20 cellular contexts compared by ENCODE assay signal in genomic region chr11:82848829-82849228, GRCh38. TPM values are rescaled to one million over a fixed set of nuclear protein-coding genes. Genes with fewer than 3 reads are reported as not detected.
DNase-seq lines count a peak whose midpoint lies in the region; ATAC-seq, FAIRE-seq and TF ChIP-seq lines count a peak whose summit lies in the region.
"Had no signal": no experiment of that assay in that cellular context is flagged by ENCODE, and none has a peak within 500 bp of the region (broad histone marks: within the 10 kb centered on the region; RNA-seq: fewer than 3 reads in every experiment).

No MANE protein-coding gene starts in this region.

- TF ChIP-seq EP300 in A549 (IDR thresholded peaks at IDR 0.05) = no peak
- TF ChIP-seq EP300 in H1 (IDR thresholded peaks at IDR 0.05; ENCODE audit: borderline replicate concordance in 1 of 2, low read depth in 2 of 2, low read length in 2 of 2) = no peak

- no peak overlapping the region for H3K4me3 ChIP-seq in A549
- H3K4me3 ChIP-seq in IMR-90 (ENCODE audit: insufficient read depth, low read depth, low read length) = no peak overlapping the region
- no peak overlapping the region for H3K4me3 ChIP-seq in H1 (ENCODE audit: extremely low read depth in 1 of 4, insufficient read depth in 2 of 4, low read depth in 3 of 4, low read length in 4 of 4)
- H3K4me3 ChIP-seq in Peyer's patch = no peak overlapping the region
- H3K4me3 ChIP-seq: BLaER1 treated with 17β-estradiol and CSF1 and Interleukin-3, amounts not matched to agents 10 nM and 100 nM had no signal

- H2BK120ac ChIP-seq in IMR-90 (ENCODE audit: low read depth, low read length) = no peak overlapping the region
- H2BK120ac ChIP-seq in H1 (replicated peaks; ENCODE audit: low read depth, low read length) = no peak overlapping the region

- no peak overlapping the region for H3K27ac ChIP-seq in A549
- no peak overlapping the region for H3K27ac ChIP-seq in IMR-90 (ENCODE audit: insufficient read depth, low read length)
- no peak overlapping the region for H3K27ac ChIP-seq in H1 (ENCODE audit: low read depth, low read length)
- no peak overlapping the region for H3K27ac ChIP-seq in Peyer's patch
- H3K27ac ChIP-seq: BLaER1 treated with 17β-estradiol and CSF1 and Interleukin-3, amounts not matched to agents 10 nM and 100 nM; C4-2B had no signal

- H4K8ac ChIP-seq in IMR-90 (ENCODE audit: low read depth in 2 of 2, low read length in 2 of 2) (no peak overlapping the region), H1 (ENCODE audit: extremely low read depth, insufficient read depth, low read length) (no peak overlapping the region)

- no peaks in the 10 kb centered on the region for H3K9me3 ChIP-seq in A549
- H3K9me3 ChIP-seq in IMR-90 (ENCODE audit: control insufficient read depth, insufficient read depth, low read length) = no peaks in the 10 kb centered on the region
- H3K9me3 ChIP-seq in H1 (ENCODE audit: insufficient read depth in 2 of 2, low read depth in 1 of 2, low read length in 1 of 2) = no peaks in the 10 kb centered on the region
- H3K9me3 ChIP-seq in Peyer's patch = no peaks in the 10 kb centered on the region
- H3K9me3 ChIP-seq: BLaER1 treated with 17β-estradiol and CSF1 and Interleukin-3, amounts not matched to agents 10 nM and 100 nM; Caco-2 had no signal

- POLR2A ChIA-PET in A549 (lab: Yijun Ruan, JAX) = no interaction called here
- POLR2A ChIA-PET in IMR-90 (lab: Charles Lee; ENCODE audit: unreplicated experiment) = no interaction called here
- POLR2A ChIA-PET in H1 (lab: Charles Lee; ENCODE audit: partially characterized antibody) = no interaction called here

- peaks cover 3% of the 10 kb centered on the region for H3K4me1 ChIP-seq in A549
- H3K4me1 ChIP-seq in IMR-90 (ENCODE audit: control insufficient read depth, insufficient read depth, low read length) = peaks cover under 1% of the 10 kb centered on the region; the same call in 1 of the 2 replicates
- H3K4me1 ChIP-seq in H1 (replicated peaks in 1 of 4; ENCODE audit: control insufficient read depth in 3 of 4, insufficient read depth in 4 of 4, low read length in 3 of 4) = peaks cover 0 to 5% (median 2%) of the 10 kb centered on the region in 4 experiments; a peak in 2 of 7 replicates
- no peaks in the 10 kb centered on the region for H3K4me1 ChIP-seq in Peyer's patch
- H3K4me1 ChIP-seq: Caco-2 had no signal

- H2AK5ac ChIP-seq in IMR-90 (ENCODE audit: low read depth, low read length) (no peak overlapping the region), H1 (ENCODE audit: low read depth, low read length) (no peak overlapping the region)

- 0 out of 2 replicates have a peak, but pooled peaks cover 2% of the 10 kb centered on the region for H3K36me3 ChIP-seq in IMR-90 (ENCODE audit: control insufficient read depth, insufficient read depth, low read length)
- H3K36me3 ChIP-seq in H1 (ENCODE audit: control insufficient read depth in 2 of 4, insufficient read depth in 4 of 4, low read length in 3 of 4) = peaks cover 0 to 4% (median 2%) of the 10 kb centered on the region in 4 experiments; a peak in 2 of 8 replicates
- peaks cover 0 to 6% (median 0%) of the 10 kb centered on the region in 3 donors for H3K36me3 ChIP-seq in Peyer's patch

- H4K20me1 ChIP-seq in IMR-90 (ENCODE audit: insufficient read depth, low read length) (no peaks in the 10 kb centered on the region), H1 (replicated peaks in 1 of 2; ENCODE audit: control insufficient read depth in 1 of 2, insufficient read depth in 2 of 2, low read length in 2 of 2) (no peaks in the 10 kb centered on the region)
- H4K20me1 ChIP-seq: BLaER1 treated with 17β-estradiol and CSF1 and Interleukin-3, amounts not matched to agents 10 nM and 100 nM had no signal

- H3K23me2 ChIP-seq in H1 (ENCODE audit: low read depth, low read length) = no peaks in the 10 kb centered on the region

- CTCF ChIA-PET in A549 (lab: Yijun Ruan, JAX) = no interaction called here
- CTCF ChIA-PET in IMR-90 (lab: Yijun Ruan, JAX) = interaction anchor here (1.2 kb wide), 1 partner anchor 73 kb away, joined by 4 read pairs; no protein-coding TSS in a partner anchor
- CTCF ChIA-PET in H1 (lab: Charles Lee; ENCODE audit: partially characterized antibody) = no interaction called here

- H2BK5ac ChIP-seq in IMR-90 (ENCODE audit: low read depth, low read length, poor library complexity, severe bottlenecking) (no peak overlapping the region), H1 (ENCODE audit: low read depth, low read length) (no peak overlapping the region)

- H3K14ac ChIP-seq in IMR-90 (replicated peaks; ENCODE audit: low read depth, low read length) (no peak overlapping the region), H1 (ENCODE audit: insufficient read length) (no peak overlapping the region)

- dilution Hi-C loops in IMR-90 (cut with HindIII; ENCODE audit: low sequenced_read_pairs, unreplicated experiment) = no loop called here

- ATAC-seq in A549 (no peak), IMR-90 (ENCODE audit: low read depth) (no peak)
- ATAC-seq: CD8-positive, alpha-beta T cell had no signal

- no peak overlapping the region for H2BK20ac ChIP-seq in IMR-90 (ENCODE audit: low read depth, low read length)
- no peak overlapping the region for H2BK20ac ChIP-seq in H1 (ENCODE audit: low read length)

- intact Hi-C loops in IMR-90 (cut with micrococcal nuclease) = no loop called here

- DNase-seq in A549 (ENCODE audit: low read depth in 1 of 2, low spot score in 1 of 2) (no peak), IMR-90 (no peak), H1 (ENCODE audit: low read depth in 1 of 2, low spot score in 2 of 2) (no peak), NOMO-1 (lab: John Stamatoyannopoulos, UW; ENCODE audit: unreplicated experiment in 2 of 2) (no peak), Peyer's patch (no peak)
- DNase-seq: 8988T; AML-193; Caco-2; Calu3; CD4-positive, alpha-beta T cell; CD8-positive, alpha-beta T cell; DMS79 treated with DMSO at 0.1 percent for 48 hours; GF-D8 had no signal

- H3K4ac ChIP-seq in IMR-90 (ENCODE audit: low read depth, low read length) (no peak overlapping the region), H1 (replicated peaks; ENCODE audit: insufficient read length, low read depth, low read length) (no peak overlapping the region)

- H3K27me3 ChIP-seq in IMR-90 (ENCODE audit: control insufficient read depth, insufficient read depth, low read length) (no peaks in the 10 kb centered on the region), H1 (replicated peaks in 1 of 4; ENCODE audit: control insufficient read depth in 3 of 4, extremely low read depth in 1 of 4, insufficient read depth in 3 of 4, low read length in 3 of 4) (no peaks in the 10 kb centered on the region), Peyer's patch (no peaks in the 10 kb centered on the region)
- H3K27me3 ChIP-seq: BLaER1 treated with 17β-estradiol and CSF1 and Interleukin-3, amounts not matched to agents 10 nM and 100 nM had no signal

- H2BK12ac ChIP-seq in H1 (ENCODE audit: low read depth, low read length) = no peak overlapping the region

- H3K9ac ChIP-seq in IMR-90 (ENCODE audit: low read depth, low read length) = no peak overlapping the region
- no peak overlapping the region for H3K9ac ChIP-seq in H1 (replicated peaks in 1 of 4; ENCODE audit: extremely low read depth in 1 of 4, low read depth in 3 of 4, low read length in 3 of 4)
- H3K9ac ChIP-seq: BLaER1 treated with 17β-estradiol and CSF1 and Interleukin-3, amounts not matched to agents 10 nM and 100 nM had no signal

- H3K4me2 ChIP-seq in A549 = no peak overlapping the region
- no peak overlapping the region for H3K4me2 ChIP-seq in IMR-90 (ENCODE audit: low read depth, low read length)
- no peak overlapping the region for H3K4me2 ChIP-seq in H1 (ENCODE audit: insufficient read depth in 1 of 2, low read depth in 2 of 2, low read length in 2 of 2)
- H3K4me2 ChIP-seq: BLaER1 treated with 17β-estradiol and CSF1 and Interleukin-3, amounts not matched to agents 10 nM and 100 nM had no signal

- H4K91ac ChIP-seq in IMR-90 (ENCODE audit: insufficient read depth, low read depth, low read length) = no peak overlapping the region
- H4K91ac ChIP-seq in H1 (replicated peaks; ENCODE audit: insufficient read length, low read length) = no peak overlapping the region

- H4K5ac ChIP-seq in IMR-90 (ENCODE audit: low read depth, low read length) = no peak overlapping the region
- H4K5ac ChIP-seq in H1 (ENCODE audit: insufficient read length, low read depth, low read length) = no peak overlapping the region

- BruUV-seq in IMR-90 (replicated peaks; lab: Mats Ljungman, UMichigan) = no TSS peak

- in situ Hi-C loops in IMR-90 (cut with MboI; ENCODE audit: low sequenced_read_pairs) = no loop called here

- no peak overlapping the region for H3K23ac ChIP-seq in IMR-90 (ENCODE audit: low read depth, low read length)
- H3K23ac ChIP-seq in H1 (ENCODE audit: insufficient read length) = no peak overlapping the region

- no peak overlapping the region for H2AK9ac ChIP-seq in IMR-90 (replicated peaks; ENCODE audit: low read depth, low read length, poor library complexity)

- no peak overlapping the region for H3K56ac ChIP-seq in IMR-90 (ENCODE audit: extremely low read depth, insufficient read depth, low read length)
- H3K56ac ChIP-seq in H1 (replicated peaks; ENCODE audit: insufficient read length, low read depth, low read length) = no peak overlapping the region

- no peak for FAIRE-seq in A549 (lab: Jason Lieb, UNC)
- no peak for FAIRE-seq in H1 (lab: Jason Lieb, UNC)
- FAIRE-seq: A204.1, D721Med, G401.6, GM12891, GM19239 had no signal

- TF ChIP-seq RAD21 in A549 (conservative IDR thresholded peaks at IDR 0.05 in 1 of 2, IDR thresholded peaks at IDR 0.05 in 1 of 2) (no peak), IMR-90 (IDR thresholded peaks at IDR 0.05; ENCODE audit: low read length) (no peak), H1 (IDR thresholded peaks at IDR 0.05 in 1 of 2, conservative IDR thresholded peaks at IDR 0.05 in 1 of 2; ENCODE audit: low read depth in 2 of 2, low read length in 2 of 2) (no peak)

- H3K18ac ChIP-seq in IMR-90 (ENCODE audit: low read depth, low read length) (no peak overlapping the region), H1 (ENCODE audit: extremely low read depth, low read length) (no peak overlapping the region)

- peaks cover 0 to under 1% of the 10 kb centered on the region in 2 experiments; a peak in 3 of 4 replicates for H3K79me1 ChIP-seq in IMR-90 (ENCODE audit: low read depth in 1 of 2, low read length in 2 of 2)
- H3K79me1 ChIP-seq in H1 (ENCODE audit: low read depth, low read length) = no peaks in the 10 kb centered on the region

- TF ChIP-seq CTCF in A549 (IDR thresholded peaks at IDR 0.05) (no peak), IMR-90 (conservative IDR thresholded peaks at IDR 0.05; ENCODE audit: low read depth, low read length) (no peak), H1 (IDR thresholded peaks at IDR 0.05; ENCODE audit: control extremely low read depth in 1 of 3, insufficient read depth in 1 of 3, low read depth in 1 of 3, low read length in 3 of 3) (no peak), Peyer's patch (IDR thresholded peaks at IDR 0.05) (no peak)

- H2AFZ ChIP-seq in IMR-90 (replicated peaks; ENCODE audit: low read length, poor library complexity) (no peak overlapping the region), H1 (ENCODE audit: low read length) (no peak overlapping the region)

- TF ChIP-seq POLR2A in A549 (IDR thresholded peaks at IDR 0.05; ENCODE audit: low read length) = no peak
- no peak for TF ChIP-seq POLR2A in IMR-90 (IDR thresholded peaks at IDR 0.05; ENCODE audit: low read depth, low read length)
- TF ChIP-seq POLR2A in H1 (IDR thresholded peaks at IDR 0.05; ENCODE audit: control extremely low read depth in 1 of 2, low read depth in 2 of 2, low read length in 2 of 2) = no peak
- no peak for TF ChIP-seq POLR2A in Peyer's patch (IDR thresholded peaks at IDR 0.05)

- no peak overlapping the region for H2BK15ac ChIP-seq in IMR-90 (ENCODE audit: low read depth, low read length)
- H2BK15ac ChIP-seq in H1 (ENCODE audit: low read length) = no peak overlapping the region

- H3K79me2 ChIP-seq in H1 (ENCODE audit: control insufficient read depth in 1 of 2, insufficient read depth in 2 of 2, low read length in 2 of 2) = no peaks in the 10 kb centered on the region

- no peaks in the 10 kb centered on the region for H3K9me1 ChIP-seq in IMR-90 (ENCODE audit: insufficient read depth, low read length)

RNA-seq across cellular contexts. Expression of gene PRCP, which starts 51.4 kb away (rescaled TPM):
- polyA plus RNA-seq in A549 (2011; rRNA removed) (86.0 and 86.2 TPM in 2 replicates), A549 (2017; fragmentation: RNase III; extraction: RNeasy Plus Mini Kit Qiagen cat#74134 plus additional on column Dnase treatment) (46.7 to 52.9 TPM (median 49.8 TPM) in 3 replicates), IMR-90 (2012; rRNA removed) (56.8 and 64.9 TPM in 2 replicates), H1 (2011; rRNA removed) (44.2 and 84.4 TPM in 2 replicates)
- 19.7 and 23.0 TPM in 2 replicates for polyA plus RNA-seq in A549 (2012; cell fraction: cytosol; rRNA removed)
- 17.3 and 26.3 TPM in 2 replicates for polyA plus RNA-seq in A549 (2012; cell fraction: nucleus; rRNA removed)
- polyA minus RNA-seq in A549 (2011; rRNA and poly(A)+ RNA removed) = 22.4 and 25.0 TPM in 2 replicates
- total RNA-seq in IMR-90 (2012; rRNA removed) (31.7 TPM in 2 replicates), Peyer's patch (10 to 100 TPM; 12.5 to 56.9 (median 16.4) TPM)
- 24.1 and 32.6 TPM in 2 replicates for polyA plus RNA-seq in IMR-90 (2012; cell fraction: cytosol; rRNA removed)
- 4.1 and 36.8 TPM in 2 replicates for polyA plus RNA-seq in IMR-90 (2012; cell fraction: nucleus; rRNA removed; ENCODE audit: low replicate concordance)
- total RNA-seq in H1 (2021; fragmentation: NEBNext Ultra II Directional; extraction: Animal tissue kit (Norgen Biotek cat#: 25700)) = 62.6 and 63.8 TPM in 2 replicates
- 61.6 TPM for polyA plus RNA-seq in H1 (2011; cell fraction: cytosol; rRNA removed)
- 24.4 TPM for polyA plus RNA-seq in H1 (2011; cell fraction: nucleus; rRNA removed)
- 53.0 to 122 TPM (median 59.7 TPM) in 4 replicates for polyA plus RNA-seq in H1 (2012, experiment 1 of 2)
- polyA plus RNA-seq in H1 (2012, experiment 2 of 2) = 34.4 TPM
- polyA plus RNA-seq in H1 (2013, experiment 1 of 2) = 90.8 TPM
- polyA plus RNA-seq in H1 (2013, experiment 2 of 2) = 95.5 TPM
- 45.8 and 58.1 TPM in 2 replicates for polyA minus RNA-seq in H1 (2011; rRNA and poly(A)+ RNA removed)
- 43.3 TPM for polyA minus RNA-seq in H1 (2011; cell fraction: cytosol; rRNA and poly(A)+ RNA removed)
- polyA minus RNA-seq in H1 (2011; cell fraction: nucleus; rRNA and poly(A)+ RNA removed) = 26.4 TPM

RNA-seq across cellular contexts. Expression of gene DDIAS, which starts 52.7 kb away (rescaled TPM):
- 19.9 and 23.9 TPM in 2 replicates for polyA plus RNA-seq in A549 (2011; rRNA removed)
- polyA plus RNA-seq in A549 (2012; cell fraction: cytosol; rRNA removed) = 9.1 and 11.7 TPM in 2 replicates
- polyA plus RNA-seq in A549 (2012; cell fraction: nucleus; rRNA removed) = 4.8 and 6.5 TPM in 2 replicates
- 14.7 to 19.6 TPM (median 16.1 TPM) in 3 replicates for polyA plus RNA-seq in A549 (2017; fragmentation: RNase III; extraction: RNeasy Plus Mini Kit Qiagen cat#74134 plus additional on column Dnase treatment)
- 19.2 and 37.9 TPM in 2 replicates for polyA minus RNA-seq in A549 (2011; rRNA and poly(A)+ RNA removed)
- total RNA-seq in IMR-90 (2012; rRNA removed) = 9.4 and 15.8 TPM in 2 replicates
- 4.3 and 4.6 TPM in 2 replicates for polyA plus RNA-seq in IMR-90 (2012; rRNA removed)
- 0.93 and 2.8 TPM in 2 replicates for polyA plus RNA-seq in IMR-90 (2012; cell fraction: cytosol; rRNA removed)
- 0.61 and 2.6 TPM in 2 replicates for polyA plus RNA-seq in IMR-90 (2012; cell fraction: nucleus; rRNA removed; ENCODE audit: low replicate concordance)
- 24.0 and 25.7 TPM in 2 replicates for total RNA-seq in H1 (2021; fragmentation: NEBNext Ultra II Directional; extraction: Animal tissue kit (Norgen Biotek cat#: 25700))
- polyA plus RNA-seq in H1 (2011; rRNA removed) = 6.2 and 11.6 TPM in 2 replicates
- 11.2 TPM for polyA plus RNA-seq in H1 (2011; cell fraction: cytosol; rRNA removed)
- polyA plus RNA-seq in H1 (2011; cell fraction: nucleus; rRNA removed) = 13.7 TPM
- polyA plus RNA-seq in H1 (2012, experiment 1 of 2) = 13.0 to 25.1 TPM (median 22.2 TPM) in 4 replicates
- 1.9 TPM for polyA plus RNA-seq in H1 (2012, experiment 2 of 2)
- 18.6 TPM for polyA plus RNA-seq in H1 (2013, experiment 1 of 2)
- 18.7 TPM for polyA plus RNA-seq in H1 (2013, experiment 2 of 2)
- polyA minus RNA-seq in H1 (2011; rRNA and poly(A)+ RNA removed) = 38.5 and 40.0 TPM in 2 replicates
- polyA minus RNA-seq in H1 (2011; cell fraction: cytosol; rRNA and poly(A)+ RNA removed) = 11.2 TPM
- polyA minus RNA-seq in H1 (2011; cell fraction: nucleus; rRNA and poly(A)+ RNA removed) = 51.0 TPM
- total RNA-seq in Peyer's patch = under 1 TPM in 3 of 4 donors, not detected in 1; 0.27 to 0.83 (median 0.47) TPM

Comparison
In these comparisons a context has a peak if more than half of its experiments do, and no peak if none do; other contexts are left out.
1. Of the 18 proteins assayed by ChIP-seq in both H1 and A549: peak only in H1: none; only in A549: none; in both: MAFK; in neither: 17.